25 cellular contexts compared by ENCODE assay signal in the genomic region with DNA sequence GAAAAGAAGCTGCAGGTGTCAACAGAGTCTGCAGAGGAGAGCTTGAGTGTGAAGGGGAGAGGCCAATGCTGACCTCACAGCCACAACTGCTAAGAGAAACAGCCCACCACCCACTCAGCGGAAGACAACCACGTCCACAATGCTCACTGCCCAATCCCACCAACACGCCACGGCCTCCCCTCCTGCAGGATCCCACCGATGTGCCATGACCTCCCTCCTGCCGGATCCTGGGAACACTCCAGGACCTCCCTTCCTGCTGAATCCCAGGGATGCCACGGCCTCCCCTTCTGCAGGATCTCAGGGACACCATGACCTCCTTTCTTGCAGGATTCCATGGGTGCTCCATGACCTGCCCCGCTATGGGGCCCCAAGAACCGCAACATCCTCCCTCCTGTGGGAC.
DNase-seq lines count a peak whose midpoint lies in the region; ATAC-seq and TF ChIP-seq lines count a peak whose summit lies in the region.
"Had no signal": no experiment of that assay in that cellular context is flagged by ENCODE, and none has a peak within 500 bp of the region (broad histone marks: within the 10 kb centered on the region; RNA-seq: fewer than 3 reads in every experiment).

No MANE protein-coding gene starts in this region.

- intact Hi-C loops in psoas muscle (cut with DNase I): loop anchor here in 1 of 2 donors (2.0 kb wide), 1 partner anchor 15 kb away; no protein-coding TSS in a partner anchor

- H3K27me3 ChIP-seq in NT2/D1 (ENCODE audit: insufficient read depth, insufficient read length) (no peaks in the 10 kb centered on the region), osteoblast (ENCODE audit: insufficient read depth, low read length) (no peaks in the 10 kb centered on the region), psoas muscle (ENCODE audit: insufficient read depth in 3 of 3, low read length in 2 of 3) (no peaks in the 10 kb centered on the region)

- H3K4me1 ChIP-seq in NT2/D1 (ENCODE audit: insufficient read depth, insufficient read length) (peaks cover 9% of the 10 kb centered on the region), osteoblast (ENCODE audit: insufficient read depth, low read length) (no peaks in the 10 kb centered on the region), psoas muscle (peaks cover 17% of the 10 kb centered on the region)

- H3K9me3 ChIP-seq in NT2/D1 (ENCODE audit: insufficient read depth, low read length) (no peaks in the 10 kb centered on the region), osteoblast (ENCODE audit: low read depth, low read length) (no peaks in the 10 kb centered on the region), psoas muscle (no peaks in the 10 kb centered on the region)

- H4K20me1 ChIP-seq in osteoblast (ENCODE audit: insufficient read depth, low read length): peaks cover 4% of the 10 kb centered on the region

- H3K27ac ChIP-seq in osteoblast (ENCODE audit: low read depth, low read length): no peak overlapping the region
- no peak overlapping the region for H3K27ac ChIP-seq in psoas muscle
- H3K27ac ChIP-seq: 22Rv1, GM23248, PC-9 had no signal

- H3K4me3 ChIP-seq in NT2/D1 (ENCODE audit: insufficient read length, low read depth) (no peak overlapping the region), osteoblast (ENCODE audit: insufficient read depth, low read length) (no peak overlapping the region), psoas muscle (no peak overlapping the region)
- H3K4me3 ChIP-seq: GM23248, PC-9 had no signal

- no peak for ATAC-seq in central memory CD8-positive, alpha-beta T cell (replicated peaks; ENCODE audit: extremely low read depth, poor library complexity, severe bottlenecking)
- ATAC-seq in activated T-helper 17 cell treated with anti-CD3 and anti-CD28 coated beads, Interleukin-2, amount 50 U/mL, for 72 hours (replicated peaks): no peak
- ATAC-seq in psoas muscle: no peak

- H3K9ac ChIP-seq in NT2/D1 (ENCODE audit: insufficient read length, low read depth): peak overlapping the region; percentile 14
- H3K9ac ChIP-seq: GM23248 had no signal

- TF ChIP-seq CTCF in osteoblast (IDR thresholded peaks at IDR 0.05; ENCODE audit: extremely low read depth, low read depth, low read length): no peak
- TF ChIP-seq CTCF in chondrocyte (IDR thresholded peaks at IDR 0.05): no peak
- no peak for TF ChIP-seq CTCF in psoas muscle (IDR thresholded peaks at IDR 0.05)

- no peak overlapping the region for H2AFZ ChIP-seq in osteoblast (ENCODE audit: low read length)
- H2AFZ ChIP-seq: GM23248, PC-9 had no signal

- H3K4me1 Mint-ChIP-seq in activated naive CD4-positive, alpha-beta T cell treated with anti-CD3 and anti-CD28 coated beads, Interleukin-2, amount 10 ng/mL, durations not matched to agents 7 days and 5 days: peaks cover 32% of the 10 kb centered on the region
- H3K4me1 Mint-ChIP-seq in central memory CD8-positive, alpha-beta T cell: peaks cover 43% of the 10 kb centered on the region
- peaks cover 19% of the 10 kb centered on the region for H3K4me1 Mint-ChIP-seq in activated T-helper 17 cell treated with anti-CD3 and anti-CD28 coated beads, Interleukin-2, amount 50 U/mL, for 72 hours
- no peaks in the 10 kb centered on the region for H3K4me1 Mint-ChIP-seq in chondrocyte (ENCODE audit: low read depth)

- H3K9me3 Mint-ChIP-seq in activated naive CD4-positive, alpha-beta T cell treated with anti-CD3 and anti-CD28 coated beads, Interleukin-2, amount 10 ng/mL, durations not matched to agents 7 days and 5 days: no peaks in the 10 kb centered on the region
- no peaks in the 10 kb centered on the region for H3K9me3 Mint-ChIP-seq in central memory CD8-positive, alpha-beta T cell
- no peaks in the 10 kb centered on the region for H3K9me3 Mint-ChIP-seq in activated T-helper 17 cell treated with anti-CD3 and anti-CD28 coated beads, Interleukin-2, amount 50 U/mL, for 72 hours
- no peaks in the 10 kb centered on the region for H3K9me3 Mint-ChIP-seq in chondrocyte (ENCODE audit: low read depth)
- H3K9me3 Mint-ChIP-seq: CD4-positive, alpha-beta T cell had no signal

- 84 to 95% (median 95%) methylated on average over 9 of the region's 9 CpGs for WGBS in psoas muscle, 3 donors

- no peak for DNase-seq in activated naive CD4-positive, alpha-beta T cell treated with anti-CD3 and anti-CD28 coated beads, Interleukin-2, amount 10 ng/mL, durations not matched to agents 7 days and 5 days
- no peak for DNase-seq in activated naive CD4-positive, alpha-beta T cell (lab: John Stamatoyannopoulos, UW)
- DNase-seq in NT2/D1 (ENCODE audit: low read depth, low spot score): no peak
- no peak for DNase-seq in central memory CD8-positive, alpha-beta T cell (ENCODE audit: low spot score in 2 of 2)
- peak; percentile 85 for DNase-seq in osteoblast (ENCODE audit: insufficient read length, low spot score, missing footprints)
- DNase-seq in chondrocyte (ENCODE audit: low spot score): no peak
- no peak for DNase-seq in psoas muscle
- DNase-seq: ACHN; CD4-positive, alpha-beta T cell; COR-L47; GM23248; H7; KBM-7; MV-4-11; NCI-H1105; NCI-H1436 treated with DMSO at 0.1 percent for 48 hours; NCI-H187 treated with DMSO at 0.1 percent for 48 hours; NCI-H2171 treated with DMSO at 0.1 percent for 48 hours; NCI-H524; NCI-H82; NK-92 treated with Interleukin-12 subunit alpha and Interleukin-12 subunit beta, amount 100 ng/mL, for 24 hours; PC-9; SHP77 had no signal

- no peak overlapping the region for H3K4me3 Mint-ChIP-seq in activated naive CD4-positive, alpha-beta T cell treated with anti-CD3 and anti-CD28 coated beads, Interleukin-2, amount 10 ng/mL, durations not matched to agents 7 days and 5 days
- H3K4me3 Mint-ChIP-seq in central memory CD8-positive, alpha-beta T cell: no peak overlapping the region
- no peak overlapping the region for H3K4me3 Mint-ChIP-seq in activated T-helper 17 cell treated with anti-CD3 and anti-CD28 coated beads, Interleukin-2, amount 50 U/mL, for 72 hours
- H3K4me3 Mint-ChIP-seq in chondrocyte (ENCODE audit: unreplicated experiment): no peak overlapping the region
- H3K4me3 Mint-ChIP-seq: CD4-positive, alpha-beta T cell had no signal

- CTCF ChIA-PET in activated naive CD4-positive, alpha-beta T cell treated with anti-CD3 and anti-CD28 coated beads, Interleukin-2, amount 10 ng/mL, durations not matched to agents 7 days and 5 days (lab: Charles Lee): no interaction called here

- H3K36me3 ChIP-seq in NT2/D1 (ENCODE audit: insufficient read depth, insufficient read length, low read length): peaks cover 15% of the 10 kb centered on the region
- no peaks in the 10 kb centered on the region for H3K36me3 ChIP-seq in osteoblast (ENCODE audit: insufficient read depth, low read length)
- peaks cover 0 to 80% of the 10 kb centered on the region in 2 donors for H3K36me3 ChIP-seq in psoas muscle (ENCODE audit: insufficient read depth in 1 of 2, low read depth in 1 of 2)

- H3K79me2 ChIP-seq in osteoblast (ENCODE audit: insufficient read depth, low read length): no peaks in the 10 kb centered on the region

- H3K36me3 Mint-ChIP-seq in activated naive CD4-positive, alpha-beta T cell treated with anti-CD3 and anti-CD28 coated beads, Interleukin-2, amount 10 ng/mL, durations not matched to agents 7 days and 5 days: peaks cover 16% of the 10 kb centered on the region
- H3K36me3 Mint-ChIP-seq in central memory CD8-positive, alpha-beta T cell (ENCODE audit: insufficient read depth): peaks cover 19% of the 10 kb centered on the region
- H3K36me3 Mint-ChIP-seq in activated T-helper 17 cell treated with anti-CD3 and anti-CD28 coated beads, Interleukin-2, amount 50 U/mL, for 72 hours (ENCODE audit: low read depth): peaks cover 17% of the 10 kb centered on the region
- no peaks in the 10 kb centered on the region for H3K36me3 Mint-ChIP-seq in chondrocyte (ENCODE audit: low read depth)

- H3K27ac Mint-ChIP-seq in activated naive CD4-positive, alpha-beta T cell treated with anti-CD3 and anti-CD28 coated beads, Interleukin-2, amount 10 ng/mL, durations not matched to agents 7 days and 5 days: peak overlapping the region; percentile 37
- H3K27ac Mint-ChIP-seq in central memory CD8-positive, alpha-beta T cell (ENCODE audit: low read depth): peak overlapping the region; percentile 83
- no peak overlapping the region for H3K27ac Mint-ChIP-seq in activated T-helper 17 cell treated with anti-CD3 and anti-CD28 coated beads, Interleukin-2, amount 50 U/mL, for 72 hours
- no peak overlapping the region for H3K27ac Mint-ChIP-seq in chondrocyte (ENCODE audit: unreplicated experiment)
- H3K27ac Mint-ChIP-seq: CD4-positive, alpha-beta T cell had no signal

- peaks cover 4% of the 10 kb centered on the region for H3K27me3 Mint-ChIP-seq in activated naive CD4-positive, alpha-beta T cell treated with anti-CD3 and anti-CD28 coated beads, Interleukin-2, amount 10 ng/mL, durations not matched to agents 7 days and 5 days
- no peaks in the 10 kb centered on the region for H3K27me3 Mint-ChIP-seq in central memory CD8-positive, alpha-beta T cell
- no peaks in the 10 kb centered on the region for H3K27me3 Mint-ChIP-seq in activated T-helper 17 cell treated with anti-CD3 and anti-CD28 coated beads, Interleukin-2, amount 50 U/mL, for 72 hours
- no peaks in the 10 kb centered on the region for H3K27me3 Mint-ChIP-seq in chondrocyte (ENCODE audit: low read depth)
- H3K27me3 Mint-ChIP-seq: CD4-positive, alpha-beta T cell had no signal

- no peak overlapping the region for H3K4me2 ChIP-seq in osteoblast (ENCODE audit: insufficient read depth, low read length)
- H3K4me2 ChIP-seq: PC-9 had no signal

Comparison
In these comparisons a context has a peak if more than half of its experiments do, and no peak if none do; other contexts are left out.
1. H3K27ac Mint-ChIP-seq: peak in activated naive CD4-positive, alpha-beta T cell treated with anti-CD3 and anti-CD28 coated beads, Interleukin-2, amount 10 ng/mL, durations not matched to agents 7 days and 5 days (single experiment) and central memory CD8-positive, alpha-beta T cell (single experiment); none in activated T-helper 17 cell treated with anti-CD3 and anti-CD28 coated beads, Interleukin-2, amount 50 U/mL, for 72 hours (single experiment) and chondrocyte (single experiment).